1 cellular context compared by ENCODE assay signal in the genomic region with DNA sequence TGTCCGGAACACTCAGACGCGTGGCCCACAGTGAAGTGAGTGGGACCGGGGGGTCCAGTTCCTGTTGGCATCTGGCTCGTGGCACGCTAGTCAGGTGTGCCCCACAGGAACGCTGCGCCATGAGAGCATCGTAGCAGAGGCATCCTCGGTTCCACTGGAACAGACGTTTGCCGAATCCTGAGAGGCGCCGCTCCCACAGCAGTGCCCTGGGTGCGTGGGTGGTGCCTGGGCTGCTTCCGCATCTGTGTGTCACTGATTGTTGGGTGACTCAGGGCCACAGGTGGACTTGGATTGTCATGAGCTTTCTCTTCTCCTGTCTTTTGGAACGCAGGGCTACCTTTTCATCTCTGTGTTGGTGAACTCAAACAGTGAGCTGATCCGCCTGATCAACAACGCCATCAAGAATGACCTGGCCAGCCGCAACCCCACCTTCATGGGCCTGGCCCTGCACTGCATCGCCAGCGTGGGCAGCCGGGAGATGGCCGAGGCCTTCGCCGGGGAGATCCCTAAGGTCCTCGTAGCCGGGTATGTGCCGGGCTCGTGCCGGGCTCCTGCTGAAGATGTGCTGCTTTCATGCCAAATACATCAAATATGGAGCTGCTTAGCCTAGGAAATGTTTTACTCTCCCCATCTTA.
TF ChIP-seq lines count a peak whose summit lies in the region.

No MANE protein-coding gene starts in this region.

TF ChIP-seq in K562, 482 proteins besides CTCF, POLR2A, EP300 and RAD21:
- TF ChIP-seq EGR1 (conservative IDR thresholded peaks at IDR 0.05) (peak; percentile 61), TCF3 (CRISPR knock-in tag; IDR thresholded peaks at IDR 0.05) (peak; percentile 20; the same call in 1 of the 2 replicates), TBP (optimal IDR thresholded peaks at IDR 0.05; ENCODE audit: low read depth, low read length) (no peak), HCFC1 (IDR thresholded peaks at IDR 0.05; ENCODE audit: low read depth, low read length) (no peak), CBFA2T3 (IDR thresholded peaks at IDR 0.05) (0 out of 2 replicates have a peak, but pooled peaks have one; percentile 26)
